In genomic region chr5:140282266-140282665, GRCh38 we compare ENCODE assay signal across 24 cellular contexts.
"Had no signal": no experiment of that assay in that cellular context is flagged by ENCODE, and none has a peak within 500 bp of the region (broad histone marks: within the 10 kb centered on the region; RNA-seq: fewer than 3 reads in every experiment).

No MANE protein-coding gene starts in this region.

- H2AFZ ChIP-seq: neural progenitor cell had no signal

- H3K27ac ChIP-seq: coronary artery, left lung, neural progenitor cell, psoas muscle, right lobe of liver, stomach, thyroid gland had no signal

- H3K4me2 ChIP-seq: neural progenitor cell, smooth muscle cell had no signal

- H3K27me3 ChIP-seq: gastrocnemius medialis, left lung, neural progenitor cell, right lobe of liver, stomach, thyroid gland had no signal

- ATAC-seq: effector memory CD8-positive, alpha-beta T cell; gastrocnemius medialis; left cardiac atrium; left lung; mucosa of descending colon; natural killer cell treated with Interleukin-12 subunit alpha and Interleukin-12 subunit beta and Interleukin-15 and Interleukin-18, amount 100 ng/mL, for 72 hours; psoas muscle; right lobe of liver; stimulated activated effector memory CD8-positive, alpha-beta T cell treated with anti-CD3 and anti-CD28 coated beads, Interleukin-12 subunit alpha, Interleukin-12 subunit beta, amount 100 ng/mL, for 72 hours had no signal

- H3K27me3 Mint-ChIP-seq: effector memory CD8-positive, alpha-beta T cell; naive B cell; natural killer cell treated with Interleukin-12 subunit alpha and Interleukin-12 subunit beta and Interleukin-15 and Interleukin-18, amount 100 ng/mL, for 72 hours; type B pancreatic cell had no signal

- H3K4me1 ChIP-seq: neural progenitor cell, right lobe of liver had no signal

- H3K27ac Mint-ChIP-seq: mesothelial cell of epicardium; natural killer cell treated with Interleukin-12 subunit alpha and Interleukin-12 subunit beta and Interleukin-15 and Interleukin-18, amount 100 ng/mL, for 72 hours; neural progenitor cell; stimulated activated effector memory CD8-positive, alpha-beta T cell treated with anti-CD3 and anti-CD28 coated beads, Interleukin-12 subunit alpha, Interleukin-12 subunit beta, amount 100 ng/mL, for 72 hours; type B pancreatic cell had no signal

- H3K4me3 Mint-ChIP-seq: effector memory CD8-positive, alpha-beta T cell; mesothelial cell of epicardium; naive B cell; natural killer cell treated with Interleukin-12 subunit alpha and Interleukin-12 subunit beta and Interleukin-15 and Interleukin-18, amount 100 ng/mL, for 72 hours; neural progenitor cell; stimulated activated effector memory CD8-positive, alpha-beta T cell treated with anti-CD3 and anti-CD28 coated beads, Interleukin-12 subunit alpha, Interleukin-12 subunit beta, amount 100 ng/mL, for 72 hours; type B pancreatic cell had no signal

- H3K4me3 ChIP-seq: coronary artery, gastrocnemius medialis, left lung, mucosa of descending colon, neural progenitor cell, psoas muscle, right lobe of liver, smooth muscle cell, stomach, thyroid gland had no signal

- H3K9me3 Mint-ChIP-seq: effector memory CD8-positive, alpha-beta T cell; natural killer cell treated with Interleukin-12 subunit alpha and Interleukin-12 subunit beta and Interleukin-15 and Interleukin-18, amount 100 ng/mL, for 72 hours; neural progenitor cell; stimulated activated effector memory CD8-positive, alpha-beta T cell treated with anti-CD3 and anti-CD28 coated beads, Interleukin-12 subunit alpha, Interleukin-12 subunit beta, amount 100 ng/mL, for 72 hours; type B pancreatic cell had no signal

- DNase-seq: effector memory CD8-positive, alpha-beta T cell; gastrocnemius medialis; head of caudate nucleus; left cardiac atrium; left lung; mesenchymal stem cell; mucosa of descending colon; naive B cell; posterior cingulate gyrus; psoas muscle; right lobe of liver; stimulated activated CD4-positive, alpha-beta T cell treated with anti-CD3 and anti-CD28 coated beads, Interleukin-12 subunit alpha, Interleukin-12 subunit beta, amount 100 ng/mL, for 4 hours; stimulated activated CD4-positive, alpha-beta T cell treated with anti-CD3 and anti-CD28 coated beads, Interleukin-1b, Interleukin-23, amount 100 ng/mL, for 48 hours; stimulated activated CD4-positive, alpha-beta T cell treated with anti-CD3 and anti-CD28 coated beads, Interleukin-4, amount 100 ng/mL, for 24 hours; stimulated activated naive CD4-positive, alpha-beta T cell treated with Interleukin-2 at 50 U/mL for 16 hours; stomach; thyroid gland had no signal

- H3K36me3 ChIP-seq: left lung, thyroid gland had no signal

- H3K4me1 Mint-ChIP-seq: mesothelial cell of epicardium, neural progenitor cell had no signal

- H3K9ac ChIP-seq: neural progenitor cell had no signal

- H3K9me3 ChIP-seq: gastrocnemius medialis, left lung, mucosa of descending colon, psoas muscle, right lobe of liver, stomach, thyroid gland had no signal
